In the genomic region with DNA sequence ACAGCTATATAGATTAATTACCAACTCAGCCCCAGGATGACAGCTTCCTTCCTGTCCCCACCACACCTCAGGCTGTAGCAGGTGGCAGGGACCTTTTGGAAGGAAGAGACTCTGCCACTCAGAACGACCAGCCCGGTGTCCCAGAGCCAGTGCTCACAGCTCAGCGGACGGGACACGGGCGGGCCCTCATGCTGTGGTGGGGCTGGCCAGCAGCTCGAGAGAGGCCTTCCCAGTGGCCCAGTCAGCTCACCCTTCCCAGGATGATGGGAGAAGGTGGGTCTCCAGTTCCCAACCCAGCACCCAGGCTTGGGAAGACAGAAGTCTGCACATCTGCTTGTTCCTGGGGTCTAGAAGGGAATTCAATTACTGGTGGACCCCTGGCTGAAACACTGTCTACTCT, we compare ENCODE assay signal across 17 cellular contexts. TPM values are rescaled to one million over a fixed set of nuclear protein-coding genes. Genes with fewer than 3 reads are reported as not detected.
A peak's percentile ranks its signal among the peaks of the same experiment; 100 is the strongest.
DNase-seq lines count a peak whose midpoint lies in the region; ATAC-seq and TF ChIP-seq lines count a peak whose summit lies in the region.
"Had no signal": no experiment of that assay in that cellular context is flagged by ENCODE, and none has a peak within 500 bp of the region (broad histone marks: within the 10 kb centered on the region; RNA-seq: fewer than 3 reads in every experiment).

No MANE protein-coding gene starts in this region.

- no peak overlapping the region for H3K4me3 ChIP-seq in osteoblast (ENCODE audit: insufficient read depth, low read length)
- H3K4me3 ChIP-seq: GM23338 had no signal

- POLR2A ChIA-PET in RWPE1 (lab: Yijun Ruan, JAX; ENCODE audit: low non-redundant PET): no interaction called here

- no peaks in the 10 kb centered on the region for H3K4me1 ChIP-seq in osteoblast (ENCODE audit: insufficient read depth, low read length)
- H3K4me1 ChIP-seq: Caco-2 had no signal

- intact Hi-C loops in activated naive CD4-positive, alpha-beta T cell treated with anti-CD3 and anti-CD28 coated beads for 36 hours (cut with micrococcal nuclease): no loop called here

- H3K27ac ChIP-seq in RWPE1: peak overlapping the region; percentile 3; the same call in 1 of the 2 replicates
- no peak overlapping the region for H3K27ac ChIP-seq in osteoblast (ENCODE audit: low read depth, low read length)

- no peak overlapping the region for H2AFZ ChIP-seq in osteoblast (ENCODE audit: low read length)
- H2AFZ ChIP-seq: GM23338 had no signal

- CTCF ChIA-PET in activated naive CD4-positive, alpha-beta T cell treated with anti-CD3 and anti-CD28 coated beads for 36 hours (lab: Charles Lee): no interaction called here
- CTCF ChIA-PET in RWPE1 (lab: Yijun Ruan, JAX): interaction anchor here (0.6 kb wide), 2 partner anchors 79 to 118 kb away, joined by 4 to 6 read pairs; a partner anchor contains a TSS

- no peaks in the 10 kb centered on the region for H3K27me3 Mint-ChIP-seq in activated naive CD4-positive, alpha-beta T cell treated with anti-CD3 and anti-CD28 coated beads for 36 hours (ENCODE audit: low read depth)
- H3K27me3 Mint-ChIP-seq: B cell; CD4-positive, CD25-positive, alpha-beta regulatory T cell; CD8-positive, alpha-beta memory T cell had no signal

- ATAC-seq in activated naive CD4-positive, alpha-beta T cell treated with anti-CD3 and anti-CD28 coated beads, Interleukin-2, amount 50 U/mL, for 72 hours: no peak
- ATAC-seq: GM23338, HCT116 had no signal

- H3K9me3 Mint-ChIP-seq in activated naive CD4-positive, alpha-beta T cell treated with anti-CD3 and anti-CD28 coated beads, Interleukin-2, amount 50 U/mL, for 72 hours: no peaks in the 10 kb centered on the region
- H3K9me3 Mint-ChIP-seq in activated naive CD4-positive, alpha-beta T cell treated with anti-CD3 and anti-CD28 coated beads for 36 hours: no peaks in the 10 kb centered on the region
- H3K9me3 Mint-ChIP-seq: CD4-positive, CD25-positive, alpha-beta regulatory T cell; CD8-positive, alpha-beta memory T cell; GM23338; HFFc6 had no signal

- H3K4me2 ChIP-seq in osteoblast (ENCODE audit: insufficient read depth, low read length): no peak overlapping the region
- H3K4me2 ChIP-seq: GM23338 had no signal

- no peak for DNase-seq in activated naive CD4-positive, alpha-beta T cell treated with anti-CD3 and anti-CD28 coated beads, Interleukin-2, amount 50 U/mL, for 72 hours (ENCODE audit: low spot score in 2 of 2)
- no peak for DNase-seq in activated naive CD4-positive, alpha-beta T cell treated with anti-CD3 and anti-CD28 coated beads for 36 hours
- DNase-seq in RWPE1 (ENCODE audit: low spot score) (no peak), islet precursor cell (peak; percentile 40), osteoblast (ENCODE audit: insufficient read length, low spot score, missing footprints) (peak; percentile 72), 8988T (no peak), COLO668 (lab: John Stamatoyannopoulos, UW; ENCODE audit: unreplicated experiment) (no peak), SHP77 (lab: John Stamatoyannopoulos, UW) (no peak)
- DNase-seq: C1 segment of cervical spinal cord, Caco-2, HFFc6, IMR-90 had no signal

- H3K27ac Mint-ChIP-seq in activated naive CD4-positive, alpha-beta T cell treated with anti-CD3 and anti-CD28 coated beads, Interleukin-2, amount 50 U/mL, for 72 hours: peak overlapping the region; percentile 23 to 82
- H3K27ac Mint-ChIP-seq in activated naive CD4-positive, alpha-beta T cell treated with anti-CD3 and anti-CD28 coated beads for 36 hours: no peak overlapping the region
- H3K27ac Mint-ChIP-seq: B cell; CD4-positive, CD25-positive, alpha-beta regulatory T cell; GM23338; HFFc6 had no signal

- peaks cover 61% of the 10 kb centered on the region for H3K36me3 ChIP-seq in osteoblast (ENCODE audit: insufficient read depth, low read length)

- no peaks in the 10 kb centered on the region for H3K9me3 ChIP-seq in osteoblast (ENCODE audit: low read depth, low read length)
- H3K9me3 ChIP-seq: Caco-2 had no signal

- peaks cover 3% of the 10 kb centered on the region for H3K4me1 Mint-ChIP-seq in activated naive CD4-positive, alpha-beta T cell treated with anti-CD3 and anti-CD28 coated beads for 36 hours (ENCODE audit: low read depth)
- H3K4me1 Mint-ChIP-seq: B cell, GM23338 had no signal

- TF ChIP-seq CTCF in RWPE1 (conservative IDR thresholded peaks at IDR 0.05; ENCODE audit: low read depth) (no peak), osteoblast (IDR thresholded peaks at IDR 0.05; ENCODE audit: extremely low read depth, low read depth, low read length) (no peak)

- no peak overlapping the region for H3K4me3 Mint-ChIP-seq in activated naive CD4-positive, alpha-beta T cell treated with anti-CD3 and anti-CD28 coated beads for 36 hours
- H3K4me3 Mint-ChIP-seq: B cell; CD4-positive, CD25-positive, alpha-beta regulatory T cell; CD8-positive, alpha-beta memory T cell; GM23338; HFFc6 had no signal

- no peaks in the 10 kb centered on the region for H4K20me1 ChIP-seq in osteoblast (ENCODE audit: insufficient read depth, low read length)

- H3K36me3 Mint-ChIP-seq in activated naive CD4-positive, alpha-beta T cell treated with anti-CD3 and anti-CD28 coated beads, Interleukin-2, amount 50 U/mL, for 72 hours: peaks cover 0 to 7% of the 10 kb centered on the region in 2 donors
- H3K36me3 Mint-ChIP-seq in activated naive CD4-positive, alpha-beta T cell treated with anti-CD3 and anti-CD28 coated beads for 36 hours (ENCODE audit: low read depth): peaks cover 19% of the 10 kb centered on the region

- H3K79me2 ChIP-seq in osteoblast (ENCODE audit: insufficient read depth, low read length): no peaks in the 10 kb centered on the region

- H3K27me3 ChIP-seq in osteoblast (ENCODE audit: insufficient read depth, low read length): no peaks in the 10 kb centered on the region

RNA-seq across cellular contexts. Expression of a gene that starts 10.5 kb away (rescaled TPM):
- total RNA-seq in activated naive CD4-positive, alpha-beta T cell treated with anti-CD3 and anti-CD28 coated beads, Interleukin-2, amount 50 U/mL, for 72 hours: 10 to 100 TPM; 20.7 to 42.8 TPM
- total RNA-seq in activated naive CD4-positive, alpha-beta T cell treated with anti-CD3 and anti-CD28 coated beads for 36 hours: 10 to 100 TPM; 20.0 to 20.7 TPM
- total RNA-seq in osteoblast: 15.0 and 18.1 TPM in 2 replicates

RNA-seq across cellular contexts. Expression of a gene that starts 30.2 kb away (rescaled TPM):
- 10 to 100 TPM; 19.4 to 21.5 TPM for total RNA-seq in activated naive CD4-positive, alpha-beta T cell treated with anti-CD3 and anti-CD28 coated beads, Interleukin-2, amount 50 U/mL, for 72 hours
- 10 to 100 TPM in 1 of 2 experiments, 1 to 10 TPM in 1; 8.2 to 11.7 TPM for total RNA-seq in activated naive CD4-positive, alpha-beta T cell treated with anti-CD3 and anti-CD28 coated beads for 36 hours
- 31.2 and 39.4 TPM in 2 replicates for total RNA-seq in osteoblast

RNA-seq across cellular contexts. Expression of a gene that starts 30.4 kb away (rescaled TPM):
- total RNA-seq in activated naive CD4-positive, alpha-beta T cell treated with anti-CD3 and anti-CD28 coated beads, Interleukin-2, amount 50 U/mL, for 72 hours: under 1 TPM in 1 of 2 donors, not detected in 1; 0.09 TPM
- under 1 TPM in 1 of 2 experiments, not detected in 1; 0.07 TPM for total RNA-seq in activated naive CD4-positive, alpha-beta T cell treated with anti-CD3 and anti-CD28 coated beads for 36 hours
- 1.1 and 2.7 TPM in 2 replicates for total RNA-seq in osteoblast
- total RNA-seq: CD4-positive, CD25-positive, alpha-beta regulatory T cell had no signal

Comparison
In these comparisons a context has a peak if more than half of its experiments do, and no peak if none do; other contexts are left out.
1. DNase-seq: peak in islet precursor cell (single experiment) and osteoblast (single experiment); none in activated naive CD4-positive, alpha-beta T cell treated with anti-CD3 and anti-CD28 coated beads, Interleukin-2, amount 50 U/mL, for 72 hours (0 of 2), activated naive CD4-positive, alpha-beta T cell treated with anti-CD3 and anti-CD28 coated beads for 36 hours (single experiment), RWPE1 (single experiment), 8988T (single experiment), COLO668 (single experiment) and SHP77 (0 of 2).